In the genomic region with DNA sequence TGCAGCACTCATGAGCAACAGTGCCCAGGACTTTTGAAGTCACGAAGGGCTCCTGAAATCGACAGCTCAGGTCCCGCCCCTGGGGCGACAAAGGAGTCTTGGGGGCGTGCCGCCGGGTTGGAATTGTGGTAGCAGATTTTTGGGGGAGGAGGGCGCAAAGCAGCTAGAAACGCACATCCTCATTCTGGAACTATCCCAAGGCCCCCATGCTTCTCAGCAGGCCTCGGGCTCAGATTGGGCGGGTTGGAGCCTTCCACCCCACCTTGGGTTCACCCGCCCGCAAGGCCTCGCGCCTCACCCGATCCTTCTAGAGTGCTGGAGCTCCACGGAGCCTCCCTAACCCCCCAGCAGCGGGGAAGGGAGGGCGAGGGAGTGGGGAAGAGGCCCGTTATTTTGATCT, we compare ENCODE assay signal across 1 cellular context.
TF ChIP-seq lines count a peak whose summit lies in the region.

No MANE protein-coding gene starts in this region.

TF ChIP-seq in H1, 55 proteins besides CTCF, POLR2A, EP300 and RAD21:
- TF ChIP-seq SUZ12 (IDR thresholded peaks at IDR 0.05; ENCODE audit: low read length) = peak; percentile 18; the same call in 1 of the 2 replicates
- peak; percentile 34 for TF ChIP-seq RNF2 (IDR thresholded peaks at IDR 0.05; ENCODE audit: borderline replicate concordance, low read depth, low read length, missing control alignments, poor library complexity, severe bottlenecking)
- no peak for TF ChIP-seq TBP (IDR thresholded peaks at IDR 0.05; ENCODE audit: low read depth, low read length)
- peak; percentile 20 for TF ChIP-seq EZH2 (IDR thresholded peaks at IDR 0.05; ENCODE audit: low read depth, low read length, severe bottlenecking)
